In genomic region chr16:48450367-48450766, GRCh38 we compare ENCODE assay signal across 20 cellular contexts.
"Had no signal": no experiment of that assay in that cellular context is flagged by ENCODE, and none has a peak within 500 bp of the region (broad histone marks: within the 10 kb centered on the region; RNA-seq: fewer than 3 reads in every experiment).

No MANE protein-coding gene starts in this region.

- H2AFZ ChIP-seq: neural progenitor cell had no signal

- H3K27ac ChIP-seq: gastrocnemius medialis, left ventricle myocardium inferior, lower lobe of right lung, neural progenitor cell, ovary, right atrium auricular region, sigmoid colon, stomach, thoracic aorta had no signal

- H3K36me3 ChIP-seq: gastrocnemius medialis, left ventricle myocardium inferior, lower lobe of right lung, neural progenitor cell, ovary, right atrium auricular region, sigmoid colon, stomach, thoracic aorta had no signal

- H3K9me3 ChIP-seq: gastrocnemius medialis, left ventricle myocardium inferior, lower lobe of right lung, ovary, right atrium auricular region, sigmoid colon, stomach, thoracic aorta had no signal

- DNase-seq: effector memory CD4-positive, alpha-beta T cell; gastrocnemius medialis; immature natural killer cell; kidney; left cardiac atrium; left ventricle myocardium inferior; lower lobe of right lung; midbrain; nucleus accumbens; ovary; small intestine; stimulated activated CD4-positive, alpha-beta T cell treated with anti-CD3 and anti-CD28 coated beads, Interleukin-12 subunit alpha, Interleukin-12 subunit beta, amount 100 ng/mL, for 4 hours; stimulated activated naive CD4-positive, alpha-beta T cell; stomach; substantia nigra; trophoblast cell had no signal

- H3K4me3 ChIP-seq: gastrocnemius medialis, left ventricle myocardium inferior, lower lobe of right lung, neural progenitor cell, ovary, right atrium auricular region, sigmoid colon, stomach, thoracic aorta had no signal

- H3K4me2 ChIP-seq: neural progenitor cell had no signal

- H3K27me3 ChIP-seq: gastrocnemius medialis, neural progenitor cell, ovary, right atrium auricular region, sigmoid colon, stomach had no signal

- H3K9ac ChIP-seq: neural progenitor cell had no signal

- H3K4me1 ChIP-seq: sigmoid colon had no signal
